14 cellular contexts compared by ENCODE assay signal in genomic region chr22:35315141-35315854, GRCh38. TPM values are rescaled to one million over a fixed set of nuclear protein-coding genes. Genes with fewer than 3 reads are reported as not detected.
DNase-seq lines count a peak whose midpoint lies in the region; ATAC-seq and TF ChIP-seq lines count a peak whose summit lies in the region.
"Had no signal": no experiment of that assay in that cellular context is flagged by ENCODE, and none has a peak within 500 bp of the region (broad histone marks: within the 10 kb centered on the region; RNA-seq: fewer than 3 reads in every experiment).

No MANE protein-coding gene starts in this region.

- peaks cover 11% of the 10 kb centered on the region in 2 experiments for H3K4me1 Mint-ChIP-seq in H9

- H2AFZ ChIP-seq in OCI-LY1 (ENCODE audit: low read length) (no peak overlapping the region), parathyroid adenoma (no peak overlapping the region), H9 (ENCODE audit: low read length) (no peak overlapping the region)

- H2AK5ac ChIP-seq in H9 (ENCODE audit: insufficient read length, low read length) = no peak overlapping the region

- H3K36me3 Mint-ChIP-seq in H9 (ENCODE audit: insufficient read depth in 1 of 3, low read depth in 3 of 3) = peaks cover 0 to 12% (median 4%) of the 10 kb centered on the region in 3 experiments; a peak in 3 of 7 replicates

- H4K20me1 ChIP-seq in OCI-LY1 (ENCODE audit: insufficient read depth, low read length) (no peaks in the 10 kb centered on the region), H9 (ENCODE audit: control insufficient read depth, insufficient read depth, insufficient read length) (peaks cover 2% of the 10 kb centered on the region)

- WGBS in H9 (ENCODE audit: extremely low coverage, insufficient read length, low lambda C conversion rate) = no CpG with 5 or more reads among the region's 12 CpGs

- H3K4me3 ChIP-seq in OCI-LY1 (ENCODE audit: low read depth, low read length, poor library complexity, severe bottlenecking) = peak overlapping the region; percentile 31
- peak overlapping the region; percentile 13 for H3K4me3 ChIP-seq in parathyroid adenoma (ENCODE audit: low read depth, low read length)
- H3K4me3 ChIP-seq: SK-N-MC had no signal

- peak; percentile 74 for ATAC-seq in esophagus mucosa
- ATAC-seq in GM18868 (IDR thresholded peaks at IDR 0.05; ENCODE audit: unreplicated experiment) = no peak

- no peak overlapping the region for H3K4me3 Mint-ChIP-seq in H9
- H3K4me3 Mint-ChIP-seq: IgD-negative memory B cell had no signal

- H3K27me3 ChIP-seq in OCI-LY1 (ENCODE audit: insufficient read depth, low read length) = no peaks in the 10 kb centered on the region
- no peaks in the 10 kb centered on the region for H3K27me3 ChIP-seq in parathyroid adenoma (ENCODE audit: control insufficient read depth, insufficient read depth, low read length)
- no peaks in the 10 kb centered on the region for H3K27me3 ChIP-seq in H9 (ENCODE audit: insufficient read depth, low read length)

- DNase-seq in AG20443 (ENCODE audit: low spot score) = peak; percentile 26
- DNase-seq in ACHN = no peak
- no peak for DNase-seq in kidney glomerular epithelial cell (lab: John Stamatoyannopoulos, UW)
- DNase-seq in H9 = no peak
- DNase-seq: activated CD4-positive, CD25-positive, alpha-beta regulatory T cell treated with anti-CD3 and anti-CD28 coated beads, Interleukin-2, amount 50 U/mL, for 72 hours; NCI-H146; NCI-H82 had no signal

- H3K27ac ChIP-seq in OCI-LY1 (ENCODE audit: low read depth, low read length, poor library complexity, severe bottlenecking) = peak overlapping the region; percentile 96
- peak overlapping the region; percentile 69 for H3K27ac ChIP-seq in parathyroid adenoma
- no peak overlapping the region for H3K27ac ChIP-seq in H9 (ENCODE audit: insufficient read length, low read depth, low read length)
- H3K27ac ChIP-seq: SK-N-MC had no signal

- no peaks in the 10 kb centered on the region for H3K79me1 ChIP-seq in H9 (ENCODE audit: insufficient read depth, low read depth, low read length, poor library complexity, severe bottlenecking)

- no peak overlapping the region for H3K56ac ChIP-seq in H9 (ENCODE audit: insufficient read length, low read depth, low read length)

- H3K79me2 ChIP-seq in OCI-LY1 (ENCODE audit: insufficient read depth, low read length) (no peaks in the 10 kb centered on the region), parathyroid adenoma (peaks cover 5% of the 10 kb centered on the region), H9 (ENCODE audit: insufficient read depth, low read length) (no peaks in the 10 kb centered on the region)

- H3F3A ChIP-seq in OCI-LY1 (ENCODE audit: insufficient read depth, low read length) = 0 out of 2 replicates have a peak, but pooled peaks cover 4% of the 10 kb centered on the region

- no peak overlapping the region for H2BK20ac ChIP-seq in H9 (ENCODE audit: low read depth, low read length, poor library complexity, severe bottlenecking)

- H2BK15ac ChIP-seq in H9 (ENCODE audit: low read depth, low read length) = no peak overlapping the region

- peak overlapping the region; percentile 61 for H3K4me2 ChIP-seq in OCI-LY1 (ENCODE audit: low read length)
- H3K4me2 ChIP-seq in parathyroid adenoma (ENCODE audit: low read length) = peak overlapping the region; percentile 24
- H3K4me2 ChIP-seq in H9 (ENCODE audit: insufficient read depth, insufficient read length, low read length) = no peak overlapping the region

- H2BK5ac ChIP-seq in H9 (ENCODE audit: insufficient read length, low read length) = no peak overlapping the region

- H3K9me3 ChIP-seq in OCI-LY1 (ENCODE audit: low read length) = no peaks in the 10 kb centered on the region
- H3K9me3 ChIP-seq in parathyroid adenoma (ENCODE audit: control insufficient read depth, low read length) = no peaks in the 10 kb centered on the region
- no peaks in the 10 kb centered on the region for H3K9me3 ChIP-seq in H9 (ENCODE audit: control insufficient read depth, low read depth, low read length)

- peak overlapping the region; percentile 63 for H3K9ac ChIP-seq in OCI-LY1 (ENCODE audit: low read length)
- H3K9ac ChIP-seq in parathyroid adenoma = no peak overlapping the region
- H3K9ac ChIP-seq in H9 (ENCODE audit: extremely low read depth, insufficient read length, low read length) = no peak overlapping the region

- no peaks in the 10 kb centered on the region for H3K9me3 Mint-ChIP-seq in H9
- H3K9me3 Mint-ChIP-seq: IgD-negative memory B cell, nephron had no signal

- no peak overlapping the region for H4K8ac ChIP-seq in H9 (replicated peaks; ENCODE audit: insufficient read length, low read depth, low read length)

- no peak overlapping the region for H4K5ac ChIP-seq in H9 (ENCODE audit: insufficient read length, low read depth, low read length)

- TF ChIP-seq CTCF in OCI-LY1 (IDR thresholded peaks at IDR 0.05; ENCODE audit: low read length) (no peak), parathyroid adenoma (IDR thresholded peaks at IDR 0.05) (no peak), H9 (conservative IDR thresholded peaks at IDR 0.05) (no peak)

- H3K27ac Mint-ChIP-seq in H9 = no peak overlapping the region

- H3K9me2 ChIP-seq in OCI-LY1 (ENCODE audit: low read depth, low read length) = no peaks in the 10 kb centered on the region

- no peak overlapping the region for H4K91ac ChIP-seq in H9 (ENCODE audit: insufficient read length, low read depth, low read length)

- no peak overlapping the region for H3K23ac ChIP-seq in H9 (ENCODE audit: insufficient read length, low read depth, low read length)

- H3K23me2 ChIP-seq in H9 (ENCODE audit: insufficient read length, low read depth, low read length, poor library complexity, severe bottlenecking) = no peaks in the 10 kb centered on the region

- H3K36me3 ChIP-seq in OCI-LY1 (ENCODE audit: insufficient read depth, low read length) (peaks cover 3% of the 10 kb centered on the region; the same call in 1 of the 2 replicates), parathyroid adenoma (ENCODE audit: control insufficient read depth, insufficient read depth, low read length) (no peaks in the 10 kb centered on the region)

- H3K4ac ChIP-seq in H9 (ENCODE audit: low read depth, low read length) = no peak overlapping the region

- no peaks in the 10 kb centered on the region for H3K27me3 Mint-ChIP-seq in H9 (ENCODE audit: low read depth)
- H3K27me3 Mint-ChIP-seq: IgD-negative memory B cell had no signal

- H3K4me1 ChIP-seq in OCI-LY1 (ENCODE audit: insufficient read depth, low read length, severe bottlenecking) (peaks cover 66% of the 10 kb centered on the region), parathyroid adenoma (peaks cover 28% of the 10 kb centered on the region), H9 (ENCODE audit: insufficient read depth, low read length) (no peaks in the 10 kb centered on the region)

- in situ Hi-C loops in ACHN (cut with HindIII; ENCODE audit: low pct_ligation_motif_present, low pct_unique_long_range_greater_than_20kb, low sequenced_read_pairs) = no loop called here

- no peak overlapping the region for H2BK120ac ChIP-seq in H9 (ENCODE audit: low read depth, low read length, poor library complexity, severe bottlenecking)

- H2BK12ac ChIP-seq in H9 (ENCODE audit: insufficient read length, low read depth, low read length) = no peak overlapping the region

- H3K18ac ChIP-seq in H9 (ENCODE audit: insufficient read length, low read depth, low read length) = no peak overlapping the region

- H3K14ac ChIP-seq in H9 (ENCODE audit: insufficient read depth, low read length) = no peak overlapping the region

- no peak overlapping the region for H3T11ph ChIP-seq in H9 (ENCODE audit: low read length)

RNA-seq across cellular contexts. Expression of gene TOM1, which starts 15.6 kb away (rescaled TPM):
- 88.2 TPM for total RNA-seq in esophagus mucosa
- total RNA-seq in H9 (2021) = 22.3 and 23.9 TPM in 2 replicates

RNA-seq across cellular contexts. Expression of gene HMGXB4, which starts 58.0 kb away (rescaled TPM):
- total RNA-seq in esophagus mucosa = 13.1 TPM
- 32.5 and 33.5 TPM in 2 replicates for total RNA-seq in H9 (2021)
